Comparison of ENCODE assay signal across 8 cellular contexts in the genomic region with DNA sequence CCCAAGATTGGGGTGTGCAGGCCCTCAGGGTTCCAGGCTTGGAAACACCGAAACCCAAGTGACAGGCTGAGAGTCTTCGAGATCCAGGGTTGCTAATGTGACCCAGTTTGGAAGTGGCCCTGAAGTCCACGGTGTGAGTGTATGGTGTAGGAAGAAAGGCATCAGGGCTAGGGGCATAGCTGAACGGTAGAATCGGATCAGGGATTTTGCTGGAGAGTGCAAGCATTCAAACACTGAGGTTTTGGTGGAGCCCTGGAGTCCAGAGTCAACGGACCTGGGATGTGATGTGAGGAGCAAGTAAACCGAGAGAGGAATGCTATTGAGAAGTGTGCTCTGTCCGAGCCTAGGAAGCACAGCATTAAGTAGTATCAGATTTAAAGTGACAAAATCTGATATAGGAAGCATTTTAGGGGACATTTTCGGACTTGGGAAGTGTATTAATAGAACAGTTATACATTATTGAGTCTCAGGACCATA. TPM values are rescaled to one million over a fixed set of nuclear protein-coding genes. Genes with fewer than 3 reads are reported as not detected.
DNase-seq lines count a peak whose midpoint lies in the region; ATAC-seq and TF ChIP-seq lines count a peak whose summit lies in the region.

No MANE protein-coding gene starts in this region.

- peak; percentile 4 for ATAC-seq in CD4-positive, alpha-beta T cell (ENCODE audit: poor library complexity)
- ATAC-seq in HG02571 (IDR thresholded peaks at IDR 0.05; ENCODE audit: unreplicated experiment) = peak; percentile 1
- ATAC-seq in HG03108 (IDR thresholded peaks at IDR 0.05; ENCODE audit: unreplicated experiment) = no peak
- ATAC-seq in GM21528 (IDR thresholded peaks at IDR 0.05; ENCODE audit: low FRiP score, unreplicated experiment) = no peak
- no peak for ATAC-seq in GM21367 (IDR thresholded peaks at IDR 0.05; ENCODE audit: unreplicated experiment)

- H3K9me3 Mint-ChIP-seq in CD4-positive, alpha-beta T cell = no peaks in the 10 kb centered on the region
- no peaks in the 10 kb centered on the region for H3K9me3 Mint-ChIP-seq in T-helper 2 cell treated with Interferon-gamma antibody and Interleukin-4, amounts not matched to agents 5 μg/mL and 100 μg/mL, for 36 hours
- no peaks in the 10 kb centered on the region for H3K9me3 Mint-ChIP-seq in osteocyte (ENCODE audit: unreplicated experiment)

- no peaks in the 10 kb centered on the region for H3K27me3 ChIP-seq in CD4-positive, alpha-beta T cell (ENCODE audit: control insufficient read depth, insufficient read depth, low read length)

- H3K27ac Mint-ChIP-seq in CD4-positive, alpha-beta T cell = peak overlapping the region; percentile 92
- peak overlapping the region; percentile 96 for H3K27ac Mint-ChIP-seq in T-helper 2 cell treated with Interferon-gamma antibody and Interleukin-4, amounts not matched to agents 5 μg/mL and 100 μg/mL, for 36 hours
- peak overlapping the region; percentile 97 for H3K27ac Mint-ChIP-seq in osteocyte (ENCODE audit: unreplicated experiment)

- peak overlapping the region; percentile 98 for H3K27ac ChIP-seq in CD4-positive, alpha-beta T cell (ENCODE audit: low read depth, low read length)

- H3K27me3 Mint-ChIP-seq in CD4-positive, alpha-beta T cell = no peaks in the 10 kb centered on the region
- no peaks in the 10 kb centered on the region for H3K27me3 Mint-ChIP-seq in T-helper 2 cell treated with Interferon-gamma antibody and Interleukin-4, amounts not matched to agents 5 μg/mL and 100 μg/mL, for 36 hours (ENCODE audit: low read depth)
- H3K27me3 Mint-ChIP-seq in osteocyte (ENCODE audit: unreplicated experiment) = no peaks in the 10 kb centered on the region

- intact Hi-C loops in CD4-positive, alpha-beta T cell (cut with DNase I, micrococcal nuclease) = loop anchor here in 1 of 2 experiments (5.0 to 10.0 kb wide), 4 partner anchors 110 to 648 kb away; a partner anchor contains a TSS

- peaks cover 43% of the 10 kb centered on the region for H3K36me3 Mint-ChIP-seq in CD4-positive, alpha-beta T cell (ENCODE audit: low read depth)
- peaks cover 33% of the 10 kb centered on the region for H3K36me3 Mint-ChIP-seq in T-helper 2 cell treated with Interferon-gamma antibody and Interleukin-4, amounts not matched to agents 5 μg/mL and 100 μg/mL, for 36 hours (ENCODE audit: low read depth)
- peaks cover 4% of the 10 kb centered on the region for H3K36me3 Mint-ChIP-seq in osteocyte (ENCODE audit: unreplicated experiment)

- DNase-seq in CD4-positive, alpha-beta T cell = no peak
- DNase-seq in T-helper 2 cell treated with Interferon-gamma antibody and Interleukin-4, amounts not matched to agents 5 μg/mL and 100 μg/mL, for 36 hours (ENCODE audit: low spot score) = no peak
- peak in 1 of 2 donors; percentile 54 for DNase-seq in foreskin fibroblast
- DNase-seq in osteocyte (ENCODE audit: extremely low spot score, unreplicated experiment) = no peak

- peak overlapping the region; percentile 91 for H3K4me3 Mint-ChIP-seq in CD4-positive, alpha-beta T cell
- H3K4me3 Mint-ChIP-seq in T-helper 2 cell treated with Interferon-gamma antibody and Interleukin-4, amounts not matched to agents 5 μg/mL and 100 μg/mL, for 36 hours = peak overlapping the region; percentile 93
- H3K4me3 Mint-ChIP-seq in osteocyte (ENCODE audit: unreplicated experiment) = peak overlapping the region; percentile 94

- POLR2A ChIA-PET in CD4-positive, alpha-beta T cell (lab: Charles Lee) = interaction anchor here (1.0 to 8.4 kb wide), 22 partner anchors 10 to 1990 kb away, joined by 3 to 174 read pairs (median 9); a partner anchor contains a TSS

- CTCF ChIA-PET in CD4-positive, alpha-beta T cell (lab: Charles Lee) = interaction anchor here (1.0 to 3.4 kb wide), 5 partner anchors 16 to 160 kb away, joined by 3 to 9 read pairs (median 6); no protein-coding TSS in a partner anchor

- TF ChIP-seq CTCF in CD4-positive, alpha-beta T cell (IDR thresholded peaks at IDR 0.05) = no peak
- TF ChIP-seq CTCF in foreskin fibroblast (IDR thresholded peaks at IDR 0.05; ENCODE audit: low read depth, low read length) = no peak
- TF ChIP-seq CTCF in osteocyte (IDR thresholded peaks at IDR 0.05) = no peak

- peaks cover 80% of the 10 kb centered on the region for H3K4me1 Mint-ChIP-seq in CD4-positive, alpha-beta T cell (ENCODE audit: low read depth)
- peaks cover 53% of the 10 kb centered on the region for H3K4me1 Mint-ChIP-seq in T-helper 2 cell treated with Interferon-gamma antibody and Interleukin-4, amounts not matched to agents 5 μg/mL and 100 μg/mL, for 36 hours (ENCODE audit: low read depth)
- peaks cover 37% of the 10 kb centered on the region for H3K4me1 Mint-ChIP-seq in osteocyte (ENCODE audit: unreplicated experiment)

- no peaks in the 10 kb centered on the region for H3K9me3 ChIP-seq in CD4-positive, alpha-beta T cell (ENCODE audit: control insufficient read depth, low read length)

- H3K4me3 ChIP-seq in foreskin fibroblast (ENCODE audit: low read depth in 1 of 2, low read length in 2 of 2) = peak overlapping the region; percentile 88 to 93

RNA-seq across cellular contexts. Expression of a gene that starts 1.0 kb away (rescaled TPM):
- 10 to 100 TPM; 28.6 to 35.2 TPM for total RNA-seq in CD4-positive, alpha-beta T cell
- total RNA-seq in osteocyte = 49.0 and 53.4 TPM in 2 replicates

RNA-seq across cellular contexts. Expression of a gene that starts 27.0 kb away (rescaled TPM):
- 1 to 10 TPM in 1 of 2 experiments, under 1 TPM in 1; 0.99 to 1.1 TPM for total RNA-seq in CD4-positive, alpha-beta T cell
- total RNA-seq in osteocyte = 16.5 and 17.0 TPM in 2 replicates

Comparison
In these comparisons a context has a peak if more than half of its experiments do, and no peak if none do; other contexts are left out.
1. ATAC-seq: peak in CD4-positive, alpha-beta T cell (single experiment) and HG02571 (single experiment); none in HG03108 (single experiment), GM21528 (single experiment) and GM21367 (single experiment).
2. Peak in every context shown above with its lines, with median percentiles within 50 percentile points of each other: H3K27ac Mint-ChIP-seq and H3K4me3 Mint-ChIP-seq.